ENCODE assay signal across 1 cellular context in genomic region chr11:47489395-47489755, GRCh38.
A peak's percentile ranks its signal among the peaks of the same experiment; 100 is the strongest.
TF ChIP-seq lines count a peak whose summit lies in the region.

No MANE protein-coding gene starts in this region.

TF ChIP-seq in IMR-90, 13 proteins besides CTCF, POLR2A, EP300 and RAD21:
- no peak for TF ChIP-seq ELK1 (IDR thresholded peaks at IDR 0.05; ENCODE audit: borderline replicate concordance, low read depth, low read length)
- TF ChIP-seq SMC3 (IDR thresholded peaks at IDR 0.05; ENCODE audit: low read depth, low read length), result 0 out of 2 replicates have a peak, but pooled peaks have one; percentile 19
- TF ChIP-seq NFE2L2 (IDR thresholded peaks at IDR 0.05; ENCODE audit: low read depth, low read length), result peak; percentile 56; the same call in 1 of the 2 replicates
- TF ChIP-seq RCOR1 (IDR thresholded peaks at IDR 0.05; ENCODE audit: insufficient replicate concordance, low read length), result no peak
- no peak for TF ChIP-seq CEBPB (IDR thresholded peaks at IDR 0.05; ENCODE audit: low read depth, low read length)
- TF ChIP-seq RFX5 (IDR thresholded peaks at IDR 0.05; ENCODE audit: low read depth, low read length), result no peak
- TF ChIP-seq BHLHE40 (IDR thresholded peaks at IDR 0.05; ENCODE audit: low read depth, low read length), result no peak
- TF ChIP-seq USF2 (IDR thresholded peaks at IDR 0.05; ENCODE audit: low read depth, low read length), result no peak
- peak; percentile 86 for TF ChIP-seq MAFK (IDR thresholded peaks at IDR 0.05; ENCODE audit: low read depth, low read length)
- no peak for TF ChIP-seq FOS (IDR thresholded peaks at IDR 0.05; ENCODE audit: low read depth, low read length)
TF ChIP-seq in IMR-90: peak in this region for 3.
